23 cellular contexts compared by ENCODE assay signal in genomic region chr10:47349941-47350371, GRCh38. TPM values are rescaled to one million over a fixed set of nuclear protein-coding genes. Genes with fewer than 3 reads are reported as not detected.
DNase-seq lines count a peak whose midpoint lies in the region; ATAC-seq and TF ChIP-seq lines count a peak whose summit lies in the region.
"Had no signal": no experiment of that assay in that cellular context is flagged by ENCODE, and none has a peak within 500 bp of the region (broad histone marks: within the 10 kb centered on the region; RNA-seq: fewer than 3 reads in every experiment).

No MANE protein-coding gene starts in this region.

- peak; percentile 55 for DNase-seq in natural killer cell treated with Interleukin-12 subunit alpha and Interleukin-12 subunit beta and Interleukin-15 and Interleukin-18, amount 100 ng/mL, for 72 hours (ENCODE audit: low spot score)
- no peak for DNase-seq in natural killer cell
- peak; percentile 94 for DNase-seq in chondrocyte (ENCODE audit: low spot score)
- no peak for DNase-seq in neuronal stem cell (ENCODE audit: low spot score)
- DNase-seq in stomach = no peak
- DNase-seq in anterior cingulate cortex (lab: John Stamatoyannopoulos, UW) = no peak
- DNase-seq: AML-193; CD4-positive, alpha-beta memory T cell; COR-L47; DMS53; GM23248; HFFc6; KG1; MM.1S; NCI-H2029; NCI-H446; NCI-H524 treated with DMSO at 0.1 percent for 48 hours; NCI-H774; SK-N-SH had no signal

- H3K23ac ChIP-seq in neuronal stem cell (ENCODE audit: low read depth, low read length, poor library complexity) = peak overlapping the region; percentile 75

- H2BK5ac ChIP-seq in neuronal stem cell (ENCODE audit: low read length) = peak overlapping the region; percentile 35

- H3K27me3 ChIP-seq in neuronal stem cell (ENCODE audit: control insufficient read depth in 3 of 3, insufficient read depth in 3 of 3, low read depth in 1 of 3, low read length in 3 of 3) (peaks cover 0 to 6% (median 0%) of the 10 kb centered on the region in 3 experiments), stomach (no peaks in the 10 kb centered on the region)
- H3K27me3 ChIP-seq: BLaER1 treated with 17β-estradiol and CSF1 and Interleukin-3, amounts not matched to agents 10 nM and 100 nM had no signal

- no peak overlapping the region for H3K4ac ChIP-seq in neuronal stem cell (ENCODE audit: low read length)

- no peak for TF ChIP-seq POLR2A in stomach (IDR thresholded peaks at IDR 0.05)

- WGBS in neuronal stem cell (ENCODE audit: extremely low coverage in 2 of 2, insufficient read length in 2 of 2, insufficient replicate concordance in 1 of 2), 2 donors = no CpG with 5 or more reads among the region's 31 CpGs
- 92 to 96% (median 96%) methylated on average over 31 of the region's 31 CpGs for WGBS in stomach, 5 donors

- H3K4me3 Mint-ChIP-seq in natural killer cell treated with Interleukin-12 subunit alpha and Interleukin-12 subunit beta and Interleukin-15 and Interleukin-18, amount 100 ng/mL, for 72 hours = no peak overlapping the region
- no peak overlapping the region for H3K4me3 Mint-ChIP-seq in natural killer cell
- no peak overlapping the region for H3K4me3 Mint-ChIP-seq in chondrocyte (ENCODE audit: unreplicated experiment)
- H3K4me3 Mint-ChIP-seq: CD4-positive, alpha-beta memory T cell; HFFc6 had no signal

- H3K9me3 ChIP-seq in neuronal stem cell (replicated peaks in 1 of 2; ENCODE audit: control insufficient read depth in 2 of 2, insufficient read depth in 1 of 2, low read depth in 1 of 2, low read length in 2 of 2) (peaks cover 0 to 1% of the 10 kb centered on the region in 2 donors), stomach (no peaks in the 10 kb centered on the region)
- H3K9me3 ChIP-seq: A549; BLaER1 treated with 17β-estradiol and CSF1 and Interleukin-3, amounts not matched to agents 10 nM and 100 nM; HAP-1; SK-N-SH had no signal

- H3K9me3 Mint-ChIP-seq in natural killer cell treated with Interleukin-12 subunit alpha and Interleukin-12 subunit beta and Interleukin-15 and Interleukin-18, amount 100 ng/mL, for 72 hours = no peaks in the 10 kb centered on the region
- no peaks in the 10 kb centered on the region for H3K9me3 Mint-ChIP-seq in natural killer cell
- H3K9me3 Mint-ChIP-seq in chondrocyte (ENCODE audit: low read depth) = no peaks in the 10 kb centered on the region
- H3K9me3 Mint-ChIP-seq: CD4-positive, alpha-beta memory T cell; HFFc6 had no signal

- ATAC-seq in natural killer cell treated with Interleukin-12 subunit alpha and Interleukin-12 subunit beta and Interleukin-15 and Interleukin-18, amount 100 ng/mL, for 72 hours = no peak
- ATAC-seq in natural killer cell (no peak), HG03521 (IDR thresholded peaks at IDR 0.05; ENCODE audit: unreplicated experiment) (no peak)
- ATAC-seq: A549 had no signal

- H3K14ac ChIP-seq in neuronal stem cell (ENCODE audit: low read length) = peak overlapping the region; percentile 97

- TF ChIP-seq EP300 in stomach (IDR thresholded peaks at IDR 0.05) = no peak

- H2AK5ac ChIP-seq in neuronal stem cell (ENCODE audit: low read depth, low read length) = no peak overlapping the region

- intact Hi-C loops in natural killer cell (cut with micrococcal nuclease) (no loop called here), stomach (cut with DNase I; ENCODE audit: low total_unique reads) (no loop called here)

- no peak overlapping the region for H3K27ac Mint-ChIP-seq in natural killer cell treated with Interleukin-12 subunit alpha and Interleukin-12 subunit beta and Interleukin-15 and Interleukin-18, amount 100 ng/mL, for 72 hours
- no peak overlapping the region for H3K27ac Mint-ChIP-seq in natural killer cell
- no peak overlapping the region for H3K27ac Mint-ChIP-seq in chondrocyte (ENCODE audit: unreplicated experiment)
- H3K27ac Mint-ChIP-seq: CD4-positive, alpha-beta memory T cell; HFFc6 had no signal

- H2BK15ac ChIP-seq in neuronal stem cell (ENCODE audit: low read length) = no peak overlapping the region

- H3K36me3 Mint-ChIP-seq in natural killer cell treated with Interleukin-12 subunit alpha and Interleukin-12 subunit beta and Interleukin-15 and Interleukin-18, amount 100 ng/mL, for 72 hours = no peaks in the 10 kb centered on the region
- no peaks in the 10 kb centered on the region for H3K36me3 Mint-ChIP-seq in natural killer cell
- H3K36me3 Mint-ChIP-seq in chondrocyte (ENCODE audit: low read depth) = no peaks in the 10 kb centered on the region
- H3K36me3 Mint-ChIP-seq: CD4-positive, alpha-beta memory T cell had no signal

- H3K4me3 ChIP-seq in neuronal stem cell (ENCODE audit: low read length in 2 of 2) (no peak overlapping the region), stomach (no peak overlapping the region)
- H3K4me3 ChIP-seq: A549; BLaER1 treated with 17β-estradiol and CSF1 and Interleukin-3, amounts not matched to agents 10 nM and 100 nM; GM23248; HAP-1 had no signal

- H3K4me1 ChIP-seq in neuronal stem cell (ENCODE audit: control insufficient read depth in 2 of 2, insufficient read depth in 1 of 2, low read depth in 1 of 2, low read length in 2 of 2) (no peaks in the 10 kb centered on the region), stomach (no peaks in the 10 kb centered on the region)
- H3K4me1 ChIP-seq: A549; BLaER1 treated with 17β-estradiol and CSF1 and Interleukin-3, amounts not matched to agents 10 nM and 100 nM; HAP-1 had no signal

- no peak overlapping the region for H4K8ac ChIP-seq in neuronal stem cell (ENCODE audit: low read depth, low read length)

- no peak overlapping the region for H2AFZ ChIP-seq in neuronal stem cell (ENCODE audit: low read length)
- H2AFZ ChIP-seq: GM23248 had no signal

- peak overlapping the region; percentile 13 for H3K9ac ChIP-seq in neuronal stem cell (ENCODE audit: low read depth, low read length, poor library complexity)
- H3K9ac ChIP-seq: BLaER1 treated with 17β-estradiol and CSF1 and Interleukin-3, amounts not matched to agents 10 nM and 100 nM; GM23248; SK-N-SH had no signal

- H3K4me1 Mint-ChIP-seq in natural killer cell treated with Interleukin-12 subunit alpha and Interleukin-12 subunit beta and Interleukin-15 and Interleukin-18, amount 100 ng/mL, for 72 hours (ENCODE audit: low read depth in 2 of 2) = no peaks in the 10 kb centered on the region
- H3K4me1 Mint-ChIP-seq in natural killer cell (no peaks in the 10 kb centered on the region), chondrocyte (ENCODE audit: low read depth) (no peaks in the 10 kb centered on the region)
- H3K4me1 Mint-ChIP-seq: CD4-positive, alpha-beta memory T cell had no signal

- H2BK120ac ChIP-seq in neuronal stem cell (ENCODE audit: low read depth, low read length) = peak overlapping the region; percentile 27

- no peaks in the 10 kb centered on the region for H3K36me3 ChIP-seq in neuronal stem cell (replicated peaks in 1 of 2; ENCODE audit: control insufficient read depth in 2 of 2, insufficient read depth in 2 of 2, low read length in 2 of 2)
- no peaks in the 10 kb centered on the region for H3K36me3 ChIP-seq in stomach
- H3K36me3 ChIP-seq: BLaER1 treated with 17β-estradiol and CSF1 and Interleukin-3, amounts not matched to agents 10 nM and 100 nM; HAP-1 had no signal

- H3K27me3 Mint-ChIP-seq in natural killer cell treated with Interleukin-12 subunit alpha and Interleukin-12 subunit beta and Interleukin-15 and Interleukin-18, amount 100 ng/mL, for 72 hours = peaks cover 0 to 3% of the 10 kb centered on the region in 2 donors
- H3K27me3 Mint-ChIP-seq in natural killer cell (ENCODE audit: low read depth in 2 of 2) (peaks cover 0 to 6% of the 10 kb centered on the region in 2 donors), chondrocyte (ENCODE audit: low read depth) (peaks cover 6% of the 10 kb centered on the region)
- H3K27me3 Mint-ChIP-seq: CD4-positive, alpha-beta memory T cell had no signal

- H2BK12ac ChIP-seq in neuronal stem cell (ENCODE audit: low read length) = no peak overlapping the region

- H3K27ac ChIP-seq in neuronal stem cell (replicated peaks; ENCODE audit: low read length) (no peak overlapping the region), stomach (no peak overlapping the region)
- H3K27ac ChIP-seq: A549; BLaER1 treated with 17β-estradiol and CSF1 and Interleukin-3, amounts not matched to agents 10 nM and 100 nM; GM23248 had no signal

- H3K4me2 ChIP-seq in neuronal stem cell (ENCODE audit: insufficient read depth, low read length, poor library complexity, severe bottlenecking) = no peak overlapping the region
- H3K4me2 ChIP-seq: A549; BLaER1 treated with 17β-estradiol and CSF1 and Interleukin-3, amounts not matched to agents 10 nM and 100 nM; SK-N-SH had no signal

- H4K91ac ChIP-seq in neuronal stem cell (ENCODE audit: low read depth, low read length, poor library complexity) = no peak overlapping the region

- H3K79me1 ChIP-seq in neuronal stem cell (ENCODE audit: low read depth, low read length) = no peaks in the 10 kb centered on the region

- peak overlapping the region; percentile 60 for H3K18ac ChIP-seq in neuronal stem cell (ENCODE audit: low read length)

- TF ChIP-seq CTCF in natural killer cell (IDR thresholded peaks at IDR 0.05) = no peak
- no peak for TF ChIP-seq CTCF in chondrocyte (IDR thresholded peaks at IDR 0.05)
- no peak for TF ChIP-seq CTCF in stomach (IDR thresholded peaks at IDR 0.05)

RNA-seq across cellular contexts. Expression of gene RBP3, which starts 1.8 kb away (rescaled TPM):
- total RNA-seq in natural killer cell treated with Interleukin-12 subunit alpha and Interleukin-12 subunit beta and Interleukin-15 and Interleukin-18, amount 100 ng/mL, for 72 hours = not detected
- total RNA-seq in natural killer cell (not detected), chondrocyte (not detected in 3 replicates), stomach (not detected)
- polyA plus RNA-seq in neuronal stem cell (2013, experiment 1 of 2) = not detected
- polyA plus RNA-seq in neuronal stem cell (2013, experiment 2 of 2) = not detected
- not detected for polyA plus RNA-seq in stomach
- total RNA-seq: CD4-positive, alpha-beta memory T cell; GM23248; HFFc6 had no signal
- polyA plus RNA-seq: A549; CD4-positive, alpha-beta memory T cell; GM23248; SK-N-SH had no signal

RNA-seq across cellular contexts. Expression of gene GDF2, which starts 27.7 kb away (rescaled TPM):
- not detected for total RNA-seq in natural killer cell treated with Interleukin-12 subunit alpha and Interleukin-12 subunit beta and Interleukin-15 and Interleukin-18, amount 100 ng/mL, for 72 hours
- total RNA-seq in natural killer cell (not detected), chondrocyte (not detected in 3 replicates), stomach (not detected)
- polyA plus RNA-seq in neuronal stem cell (2013, experiment 1 of 2) = not detected
- not detected for polyA plus RNA-seq in neuronal stem cell (2013, experiment 2 of 2)
- not detected for polyA plus RNA-seq in stomach
- total RNA-seq: CD4-positive, alpha-beta memory T cell; GM23248; HFFc6 had no signal
- polyA plus RNA-seq: A549; CD4-positive, alpha-beta memory T cell; GM23248; SK-N-SH had no signal

RNA-seq across cellular contexts. Expression of gene ZNF488, which starts 34.1 kb away (rescaled TPM):
- not detected for total RNA-seq in natural killer cell treated with Interleukin-12 subunit alpha and Interleukin-12 subunit beta and Interleukin-15 and Interleukin-18, amount 100 ng/mL, for 72 hours
- total RNA-seq in natural killer cell (not detected), chondrocyte (0.10 to 1.1 TPM (median 0.17 TPM) in 3 replicates), stomach (10 to 100 TPM in 1 of 5 donors, 1 to 10 TPM in 1, under 1 TPM in 2, not detected in 1; 0.43 to 15.1 (median 1.4) TPM)
- polyA plus RNA-seq in neuronal stem cell (2013, experiment 1 of 2) = 0.01 TPM
- 0.01 TPM for polyA plus RNA-seq in neuronal stem cell (2013, experiment 2 of 2)
- polyA plus RNA-seq in stomach = under 1 TPM in 2 of 3 donors, not detected in 1; 0.50 to 0.68 TPM
- total RNA-seq: CD4-positive, alpha-beta memory T cell; GM23248 had no signal

RNA-seq across cellular contexts. Expression of gene GDF10, which starts 50.0 kb away (rescaled TPM):
- not detected for total RNA-seq in natural killer cell treated with Interleukin-12 subunit alpha and Interleukin-12 subunit beta and Interleukin-15 and Interleukin-18, amount 100 ng/mL, for 72 hours
- total RNA-seq in natural killer cell (not detected), chondrocyte (0.31 to 3.2 TPM (median 0.67 TPM) in 3 replicates), stomach (1 to 10 TPM in 1 of 5 donors, not detected in 4; 2.6 TPM)
- 1.3 TPM for polyA plus RNA-seq in neuronal stem cell (2013, experiment 1 of 2)
- polyA plus RNA-seq in neuronal stem cell (2013, experiment 2 of 2) = 1.5 TPM
- polyA plus RNA-seq in stomach = under 1 TPM in 2 of 3 donors, not detected in 1; 0.31 to 0.90 TPM
- total RNA-seq: HFFc6 had no signal

Comparison
In these comparisons a context has a peak if more than half of its experiments do, and no peak if none do; other contexts are left out.
1. DNase-seq: peak in natural killer cell treated with Interleukin-12 subunit alpha and Interleukin-12 subunit beta and Interleukin-15 and Interleukin-18, amount 100 ng/mL, for 72 hours (single experiment) and chondrocyte (single experiment); none in natural killer cell (single experiment), neuronal stem cell (single experiment), stomach (single experiment) and anterior cingulate cortex (0 of 58).